Comparison of ENCODE assay signal across 9 cellular contexts in genomic region chr3:58059349-58060321, GRCh38. TPM values are rescaled to one million over a fixed set of nuclear protein-coding genes. Genes with fewer than 3 reads are reported as not detected.
DNase-seq lines count a peak whose midpoint lies in the region; ATAC-seq and TF ChIP-seq lines count a peak whose summit lies in the region.
"Had no signal": no experiment of that assay in that cellular context is flagged by ENCODE, and none has a peak within 500 bp of the region (broad histone marks: within the 10 kb centered on the region; RNA-seq: fewer than 3 reads in every experiment).

No MANE protein-coding gene starts in this region.

- H3K4me1 ChIP-seq in GM23248 (ENCODE audit: insufficient read depth) (peaks cover 83% of the 10 kb centered on the region), prostate gland (replicated peaks) (peaks cover 11% of the 10 kb centered on the region)

- in situ Hi-C loops in GM23248 (cut with MboI) = no loop called here

- CTCF ChIA-PET in activated CD4-positive, alpha-beta memory T cell treated with anti-CD3 and anti-CD28 coated beads, Interleukin-2, amount 10 ng/mL, durations not matched to agents 7 days and 5 days (lab: Charles Lee) = no interaction called here

- H3K4me3 ChIP-seq in GM23248 = peak overlapping the region; percentile 48
- no peak overlapping the region for H3K4me3 ChIP-seq in prostate gland

- no peaks in the 10 kb centered on the region for H4K20me1 ChIP-seq in GM23248 (ENCODE audit: insufficient read depth)

- H3K79me2 ChIP-seq in GM23248 (ENCODE audit: insufficient read depth) = peaks cover 89% of the 10 kb centered on the region

- H3K9me3 ChIP-seq in GM23248 (ENCODE audit: low read depth) (no peaks in the 10 kb centered on the region), prostate gland (no peaks in the 10 kb centered on the region)

- H3K27ac ChIP-seq in GM23248 (peak overlapping the region; percentile 95), prostate gland (peak overlapping the region; percentile 54 to 55)

- H3K4me3 Mint-ChIP-seq in activated T-helper 2 cell treated with anti-CD3 and anti-CD28 coated beads, Interferon-gamma antibody, Interleukin-2, Interleukin-4, amounts not matched to agents 10 μg/mL and 5 μg/mL and 100 μg/mL, durations not matched to agents 14 hours and 24 hours and 36 hours (ENCODE audit: low read depth) = no peak overlapping the region
- H3K4me3 Mint-ChIP-seq in activated CD4-positive, alpha-beta memory T cell treated with anti-CD3 and anti-CD28 coated beads, Interleukin-2, amount 10 ng/mL, durations not matched to agents 7 days and 5 days = no peak overlapping the region

- ATAC-seq in Right ventricle myocardium inferior = peak; percentile 47

- H3K9me2 ChIP-seq in GM23248 (ENCODE audit: insufficient read depth) = no peaks in the 10 kb centered on the region

- no peaks in the 10 kb centered on the region for H3K27me3 ChIP-seq in GM23248 (replicated peaks; ENCODE audit: insufficient read depth)
- no peaks in the 10 kb centered on the region for H3K27me3 ChIP-seq in prostate gland (replicated peaks; ENCODE audit: insufficient read depth)

- no peak overlapping the region for H2AFZ ChIP-seq in GM23248

- no peak for TF ChIP-seq CTCF in prostate gland (IDR thresholded peaks at IDR 0.05)

- no peaks in the 10 kb centered on the region for H3K9me3 Mint-ChIP-seq in activated T-helper 2 cell treated with anti-CD3 and anti-CD28 coated beads, Interferon-gamma antibody, Interleukin-2, Interleukin-4, amounts not matched to agents 10 μg/mL and 5 μg/mL and 100 μg/mL, durations not matched to agents 14 hours and 24 hours and 36 hours
- H3K9me3 Mint-ChIP-seq in activated CD4-positive, alpha-beta memory T cell treated with anti-CD3 and anti-CD28 coated beads, Interleukin-2, amount 10 ng/mL, durations not matched to agents 7 days and 5 days = no peaks in the 10 kb centered on the region

- POLR2A ChIA-PET in activated CD4-positive, alpha-beta memory T cell treated with anti-CD3 and anti-CD28 coated beads, Interleukin-2, amount 10 ng/mL, durations not matched to agents 7 days and 5 days (lab: Charles Lee) = no interaction called here

- H3K9ac ChIP-seq in GM23248 = peak overlapping the region; percentile 79

- no peak overlapping the region for H3K27ac Mint-ChIP-seq in activated T-helper 2 cell treated with anti-CD3 and anti-CD28 coated beads, Interferon-gamma antibody, Interleukin-2, Interleukin-4, amounts not matched to agents 10 μg/mL and 5 μg/mL and 100 μg/mL, durations not matched to agents 14 hours and 24 hours and 36 hours
- no peak overlapping the region for H3K27ac Mint-ChIP-seq in activated CD4-positive, alpha-beta memory T cell treated with anti-CD3 and anti-CD28 coated beads, Interleukin-2, amount 10 ng/mL, durations not matched to agents 7 days and 5 days

- DNase-seq in GM23248 = peak; percentile 94
- peak; percentile 66 for DNase-seq in SW480 (ENCODE audit: low spot score)
- DNase-seq in Right ventricle myocardium inferior (ENCODE audit: missing footprints) = no peak
- DNase-seq in prostate gland (ENCODE audit: low spot score) = no peak
- no peak for DNase-seq in activated T-helper 2 cell treated with anti-CD3 and anti-CD28 coated beads, Interferon-gamma antibody, Interleukin-2, Interleukin-4, amounts not matched to agents 10 μg/mL and 5 μg/mL and 100 μg/mL, durations not matched to agents 14 hours and 24 hours and 36 hours (ENCODE audit: low spot score)
- no peak for DNase-seq in NCI-H2081 treated with DMSO at 0.1 percent for 48 hours (lab: John Stamatoyannopoulos, UW)
- DNase-seq in NCI-H187 treated with DMSO at 0.1 percent for 48 hours (lab: John Stamatoyannopoulos, UW) = no peak
- no peak for DNase-seq in activated CD4-positive, alpha-beta memory T cell treated with anti-CD3 and anti-CD28 coated beads, Interleukin-2, amount 10 ng/mL, durations not matched to agents 7 days and 5 days
- DNase-seq: stimulated activated CD4-positive, alpha-beta T cell treated with anti-CD3 and anti-CD28 coated beads, Interleukin-2, amount 100 ng/mL, for 24 hours had no signal

- 12 to 14% methylated on average over 15 of the region's 15 CpGs for WGBS in GM23248 (ENCODE audit: low coverage in 1 of 2, low lambda C conversion rate in 2 of 2, missing lambda C conversion rate in 2 of 2), 2 experiments
- 43% methylated on average over 15 of the region's 15 CpGs for whole genome bisulfite sequencing in prostate gland

- peak overlapping the region; percentile 77 for H3K4me2 ChIP-seq in GM23248 (ENCODE audit: unreplicated experiment)

- H3K4me1 Mint-ChIP-seq in activated T-helper 2 cell treated with anti-CD3 and anti-CD28 coated beads, Interferon-gamma antibody, Interleukin-2, Interleukin-4, amounts not matched to agents 10 μg/mL and 5 μg/mL and 100 μg/mL, durations not matched to agents 14 hours and 24 hours and 36 hours (ENCODE audit: low read depth) = peaks cover 5% of the 10 kb centered on the region
- no peaks in the 10 kb centered on the region for H3K4me1 Mint-ChIP-seq in activated CD4-positive, alpha-beta memory T cell treated with anti-CD3 and anti-CD28 coated beads, Interleukin-2, amount 10 ng/mL, durations not matched to agents 7 days and 5 days

- H3K36me3 ChIP-seq in GM23248 (ENCODE audit: low read depth) = peaks cover 5% of the 10 kb centered on the region; the same call in 1 of the 2 replicates
- no peaks in the 10 kb centered on the region for H3K36me3 ChIP-seq in prostate gland

- intact Hi-C loops in Right ventricle myocardium inferior (cut with DNase I) = no loop called here
- intact Hi-C loops in prostate gland (cut with DNase I) = no loop called here
- intact Hi-C loops in activated T-helper 2 cell treated with anti-CD3 and anti-CD28 coated beads, Interferon-gamma antibody, Interleukin-2, Interleukin-4, amounts not matched to agents 10 μg/mL and 5 μg/mL and 100 μg/mL, durations not matched to agents 14 hours and 24 hours and 36 hours (cut with micrococcal nuclease) = no loop called here

- H3K27me3 Mint-ChIP-seq in activated T-helper 2 cell treated with anti-CD3 and anti-CD28 coated beads, Interferon-gamma antibody, Interleukin-2, Interleukin-4, amounts not matched to agents 10 μg/mL and 5 μg/mL and 100 μg/mL, durations not matched to agents 14 hours and 24 hours and 36 hours (ENCODE audit: low read depth) = no peaks in the 10 kb centered on the region
- no peaks in the 10 kb centered on the region for H3K27me3 Mint-ChIP-seq in activated CD4-positive, alpha-beta memory T cell treated with anti-CD3 and anti-CD28 coated beads, Interleukin-2, amount 10 ng/mL, durations not matched to agents 7 days and 5 days

- no peak for TF ChIP-seq POLR2A in prostate gland (IDR thresholded peaks at IDR 0.05)

- H3K36me3 Mint-ChIP-seq in activated T-helper 2 cell treated with anti-CD3 and anti-CD28 coated beads, Interferon-gamma antibody, Interleukin-2, Interleukin-4, amounts not matched to agents 10 μg/mL and 5 μg/mL and 100 μg/mL, durations not matched to agents 14 hours and 24 hours and 36 hours (ENCODE audit: low read depth) = no peaks in the 10 kb centered on the region
- H3K36me3 Mint-ChIP-seq in activated CD4-positive, alpha-beta memory T cell treated with anti-CD3 and anti-CD28 coated beads, Interleukin-2, amount 10 ng/mL, durations not matched to agents 7 days and 5 days (ENCODE audit: low read depth) = no peaks in the 10 kb centered on the region

- peaks cover 76% of the 10 kb centered on the region for H3F3A ChIP-seq in GM23248 (ENCODE audit: insufficient read depth)

RNA-seq across cellular contexts. Expression of gene FLNB, which starts 51.4 kb away (rescaled TPM):
- 186 and 199 TPM in 2 replicates for total RNA-seq in GM23248 (2014; rRNA removed; shearing (Covaris generic))
- polyA plus RNA-seq in GM23248 (2016; fragmentation: Nextera tagmentation; extraction: Ambion mirVana) = 60.6 and 61.7 TPM in 2 replicates
- total RNA-seq in Right ventricle myocardium inferior (32.1 TPM), prostate gland (100 to 1,000 TPM; 331 to 408 TPM)
- 34.8 and 35.6 TPM in 2 replicates for total RNA-seq in activated T-helper 2 cell treated with anti-CD3 and anti-CD28 coated beads, Interferon-gamma antibody, Interleukin-2, Interleukin-4, amounts not matched to agents 10 μg/mL and 5 μg/mL and 100 μg/mL, durations not matched to agents 14 hours and 24 hours and 36 hours
- 10 to 100 TPM; 33.3 to 37.9 TPM for total RNA-seq in activated CD4-positive, alpha-beta memory T cell treated with anti-CD3 and anti-CD28 coated beads, Interleukin-2, amount 10 ng/mL, durations not matched to agents 7 days and 5 days

Comparison
In these comparisons a context has a peak if more than half of its experiments do, and no peak if none do; other contexts are left out.
1. DNase-seq: peak in GM23248 (single experiment) and SW480 (single experiment); none in Right ventricle myocardium inferior (single experiment), prostate gland (single experiment), activated T-helper 2 cell treated with anti-CD3 and anti-CD28 coated beads, Interferon-gamma antibody, Interleukin-2, Interleukin-4, amounts not matched to agents 10 μg/mL and 5 μg/mL and 100 μg/mL, durations not matched to agents 14 hours and 24 hours and 36 hours (single experiment), NCI-H2081 treated with DMSO at 0.1 percent for 48 hours (single experiment), NCI-H187 treated with DMSO at 0.1 percent for 48 hours (single experiment) and activated CD4-positive, alpha-beta memory T cell treated with anti-CD3 and anti-CD28 coated beads, Interleukin-2, amount 10 ng/mL, durations not matched to agents 7 days and 5 days (single experiment).